2 cellular contexts compared by ENCODE assay signal in genomic region chr3:31377045-31377642, GRCh38.
TF ChIP-seq lines count a peak whose summit lies in the region.

No MANE protein-coding gene starts in this region.

TF ChIP-seq in SK-N-SH, 30 proteins besides CTCF, POLR2A, EP300 and RAD21 (continued from another document):
- no peak for TF ChIP-seq MXI1 (IDR thresholded peaks at IDR 0.05; ENCODE audit: low read depth, low read length)
TF ChIP-seq in SK-N-SH: peak in this region for 2.

TF ChIP-seq in SK-N-SH treated with all-trans-retinoic acid at 6 μM for 48 hours, 23 proteins besides CTCF, POLR2A, EP300 and RAD21:
- TF ChIP-seq TSHZ2 (CRISPR knock-in tag; IDR thresholded peaks at IDR 0.05), result no peak
- TF ChIP-seq PPARA (CRISPR knock-in tag; IDR thresholded peaks at IDR 0.05; ENCODE audit: borderline replicate concordance), result no peak
